29 cellular contexts compared by ENCODE assay signal in the genomic region with DNA sequence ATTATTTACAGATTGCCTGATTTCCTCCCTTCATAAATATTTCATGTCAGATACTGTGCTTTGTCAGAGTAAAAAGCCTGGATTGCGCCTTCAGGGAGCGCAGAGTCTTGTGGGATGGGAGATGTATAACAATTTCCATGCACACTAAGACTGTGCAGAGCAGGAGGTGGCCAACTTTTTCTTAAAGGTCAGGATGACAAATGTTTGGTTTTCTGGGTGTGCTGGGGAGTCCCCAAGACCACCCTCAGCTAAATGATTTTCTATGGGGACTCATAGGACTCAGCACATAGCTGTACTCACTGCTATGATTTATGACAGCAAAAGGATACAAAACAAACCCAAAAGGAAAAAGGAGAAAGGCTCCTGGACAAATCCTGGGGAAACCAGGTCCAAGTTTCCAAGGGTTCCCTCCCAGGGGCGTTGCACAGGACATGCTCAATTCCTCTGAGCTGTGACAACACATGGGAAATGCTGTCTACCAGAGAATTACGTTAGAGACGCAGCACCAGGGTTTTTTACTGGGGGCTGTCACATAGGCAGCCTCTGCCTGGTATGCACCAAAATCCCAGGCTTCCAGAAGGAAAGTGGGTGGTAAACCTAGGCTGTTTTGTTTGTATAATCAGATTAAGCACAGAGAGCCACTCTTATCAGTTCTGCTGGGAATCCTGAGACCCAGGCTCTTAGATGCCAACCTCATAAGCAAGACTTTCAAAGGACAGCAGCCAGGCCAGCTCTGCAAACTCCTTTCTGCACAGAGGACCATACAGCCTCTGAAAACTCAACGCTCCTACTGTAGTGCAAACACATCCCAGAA. TPM values are rescaled to one million over a fixed set of nuclear protein-coding genes. Genes with fewer than 3 reads are reported as not detected.
"Had no signal": no experiment of that assay in that cellular context is flagged by ENCODE, and none has a peak within 500 bp of the region (broad histone marks: within the 10 kb centered on the region; RNA-seq: fewer than 3 reads in every experiment).

No MANE protein-coding gene starts in this region.

- H3K4me1 ChIP-seq: adrenal gland, ascending aorta, foreskin keratinocyte had no signal

- H3K27me3 ChIP-seq: adrenal gland, ascending aorta, foreskin keratinocyte, heart left ventricle, tibial nerve had no signal

- H3K36me3 ChIP-seq: adrenal gland, cardiac muscle cell, neutrophil had no signal

- H3K36me3 Mint-ChIP-seq: activated CD4-positive, alpha-beta memory T cell treated with anti-CD3 and anti-CD28 coated beads for 36 hours; activated naive CD4-positive, alpha-beta T cell treated with anti-CD3 and anti-CD28 coated beads, Interleukin-2, amount 50 U/mL, for 72 hours; brain; immature natural killer cell; natural killer cell treated with Interleukin-12 subunit alpha and Interleukin-12 subunit beta and Interleukin-15 and Interleukin-18, amount 100 ng/mL, for 72 hours; stimulated activated memory B cell treated with anti-CD40 and anti-IgM and Interleukin-4, amounts not matched to agents 10 μg/mL and 1 μg/mL and 100 μg/mL, for 72 hours had no signal

- H3K4me3 Mint-ChIP-seq: activated CD4-positive, alpha-beta memory T cell treated with anti-CD3 and anti-CD28 coated beads for 36 hours; activated CD4-positive, alpha-beta T cell treated with anti-CD3 and anti-CD28 coated beads, Interleukin-2, amount 10 ng/mL, durations not matched to agents 24 days and 14 days; activated T-cell treated with anti-CD3 and anti-CD28 coated beads, Interleukin-2, amount 50 U/mL, for 72 hours; brain; immature natural killer cell; natural killer cell treated with Interleukin-12 subunit alpha and Interleukin-12 subunit beta and Interleukin-15 and Interleukin-18, amount 100 ng/mL, for 72 hours; stimulated activated memory B cell treated with anti-CD40 and anti-IgM and Interleukin-4, amounts not matched to agents 10 μg/mL and 1 μg/mL and 100 μg/mL, for 72 hours; T-helper 17 cell had no signal

- H3K27ac ChIP-seq: adrenal gland, ascending aorta, cardiac muscle cell, coronary artery, foreskin keratinocyte, heart left ventricle, neutrophil, tibial nerve had no signal

- DNase-seq: activated CD4-positive, alpha-beta memory T cell treated with anti-CD3 and anti-CD28 coated beads for 36 hours; activated CD4-positive, alpha-beta T cell treated with anti-CD3 and anti-CD28 coated beads, Interleukin-2, amount 10 ng/mL, durations not matched to agents 24 days and 14 days; activated CD4-positive, CD25-positive, alpha-beta regulatory T cell treated with anti-CD3 and anti-CD28 coated beads, Interleukin-2, amount 50 U/mL, for 72 hours; activated naive CD4-positive, alpha-beta T cell; activated T-cell treated with anti-CD3 and anti-CD28 coated beads for 4 hours; activated T-cell treated with anti-CD3 and anti-CD28 coated beads, Interleukin-2, amount 50 U/mL, for 72 hours; adrenal gland; foreskin keratinocyte; heart left ventricle; hypothalamus; immature natural killer cell; mucosa of descending colon; small intestine; stimulated activated CD4-positive, alpha-beta T cell treated with anti-CD3 and anti-CD28 coated beads, Interleukin-1b, Interleukin-23, amount 100 ng/mL, for 48 hours; stimulated activated CD4-positive, alpha-beta T cell treated with anti-CD3 and anti-CD28 coated beads, Interleukin-4, amount 100 ng/mL, for 4 hours; stimulated activated CD8-positive, alpha-beta memory T cell treated with anti-CD3 and anti-CD28 coated beads, Interleukin-4, amount 100 ng/mL, for 48 hours; T-helper 17 cell; T1000 had no signal

- ATAC-seq: activated T-cell treated with anti-CD3 and anti-CD28 coated beads, Interleukin-2, amount 50 U/mL, for 72 hours; esophagus mucosa; foreskin keratinocyte; heart left ventricle; mucosa of descending colon; natural killer cell treated with Interleukin-12 subunit alpha and Interleukin-12 subunit beta and Interleukin-15 and Interleukin-18, amount 100 ng/mL, for 72 hours; sciatic nerve; stimulated activated memory B cell treated with anti-CD40 and anti-IgM and Interleukin-4, amounts not matched to agents 10 μg/mL and 1 μg/mL and 100 μg/mL, for 72 hours; T-helper 17 cell had no signal

- H3K4me1 Mint-ChIP-seq: activated CD4-positive, alpha-beta T cell treated with anti-CD3 and anti-CD28 coated beads, Interleukin-2, amount 10 ng/mL, durations not matched to agents 24 days and 14 days; immature natural killer cell; stimulated activated memory B cell treated with anti-CD40 and anti-IgM and Interleukin-4, amounts not matched to agents 10 μg/mL and 1 μg/mL and 100 μg/mL, for 72 hours; T-helper 17 cell had no signal

- H3K9me3 Mint-ChIP-seq: activated CD4-positive, alpha-beta memory T cell treated with anti-CD3 and anti-CD28 coated beads for 36 hours; activated CD4-positive, alpha-beta T cell treated with anti-CD3 and anti-CD28 coated beads, Interleukin-2, amount 10 ng/mL, durations not matched to agents 24 days and 14 days; activated naive CD4-positive, alpha-beta T cell treated with anti-CD3 and anti-CD28 coated beads, Interleukin-2, amount 50 U/mL, for 72 hours; activated T-cell treated with anti-CD3 and anti-CD28 coated beads, Interleukin-2, amount 50 U/mL, for 72 hours; brain; immature natural killer cell; natural killer cell treated with Interleukin-12 subunit alpha and Interleukin-12 subunit beta and Interleukin-15 and Interleukin-18, amount 100 ng/mL, for 72 hours; stimulated activated memory B cell treated with anti-CD40 and anti-IgM and Interleukin-4, amounts not matched to agents 10 μg/mL and 1 μg/mL and 100 μg/mL, for 72 hours had no signal

- H3K9me3 ChIP-seq: adrenal gland, ascending aorta, heart left ventricle, mucosa of descending colon, neutrophil, tibial nerve had no signal

- H3K4me3 ChIP-seq: adrenal gland, ascending aorta, cardiac muscle cell, coronary artery, heart left ventricle, mucosa of descending colon, tibial nerve had no signal

- H3K27me3 Mint-ChIP-seq: activated CD4-positive, alpha-beta T cell treated with anti-CD3 and anti-CD28 coated beads, Interleukin-2, amount 10 ng/mL, durations not matched to agents 24 days and 14 days; stimulated activated memory B cell treated with anti-CD40 and anti-IgM and Interleukin-4, amounts not matched to agents 10 μg/mL and 1 μg/mL and 100 μg/mL, for 72 hours had no signal

- H3K27ac Mint-ChIP-seq: activated CD4-positive, alpha-beta memory T cell treated with anti-CD3 and anti-CD28 coated beads for 36 hours; activated CD4-positive, alpha-beta T cell treated with anti-CD3 and anti-CD28 coated beads, Interleukin-2, amount 10 ng/mL, durations not matched to agents 24 days and 14 days; activated T-cell treated with anti-CD3 and anti-CD28 coated beads, Interleukin-2, amount 50 U/mL, for 72 hours; immature natural killer cell; natural killer cell treated with Interleukin-12 subunit alpha and Interleukin-12 subunit beta and Interleukin-15 and Interleukin-18, amount 100 ng/mL, for 72 hours; stimulated activated memory B cell treated with anti-CD40 and anti-IgM and Interleukin-4, amounts not matched to agents 10 μg/mL and 1 μg/mL and 100 μg/mL, for 72 hours; T-helper 17 cell had no signal

RNA-seq across cellular contexts. Expression of gene CSNK2A3, which starts 59.0 kb away (rescaled TPM):
- total RNA-seq: natural killer cell treated with Interleukin-12 subunit alpha and Interleukin-12 subunit beta and Interleukin-15 and Interleukin-18, amount 100 ng/mL, for 72 hours had no signal
